In genomic region chr22:20750461-20751184, GRCh38 we compare ENCODE assay signal across 1 cellular context.
TF ChIP-seq lines count a peak whose summit lies in the region.

No MANE protein-coding gene starts in this region.

TF ChIP-seq in K562, 482 proteins besides CTCF, POLR2A, EP300 and RAD21 (continued from another document and continues in another):
- TF ChIP-seq, protein P1, sequence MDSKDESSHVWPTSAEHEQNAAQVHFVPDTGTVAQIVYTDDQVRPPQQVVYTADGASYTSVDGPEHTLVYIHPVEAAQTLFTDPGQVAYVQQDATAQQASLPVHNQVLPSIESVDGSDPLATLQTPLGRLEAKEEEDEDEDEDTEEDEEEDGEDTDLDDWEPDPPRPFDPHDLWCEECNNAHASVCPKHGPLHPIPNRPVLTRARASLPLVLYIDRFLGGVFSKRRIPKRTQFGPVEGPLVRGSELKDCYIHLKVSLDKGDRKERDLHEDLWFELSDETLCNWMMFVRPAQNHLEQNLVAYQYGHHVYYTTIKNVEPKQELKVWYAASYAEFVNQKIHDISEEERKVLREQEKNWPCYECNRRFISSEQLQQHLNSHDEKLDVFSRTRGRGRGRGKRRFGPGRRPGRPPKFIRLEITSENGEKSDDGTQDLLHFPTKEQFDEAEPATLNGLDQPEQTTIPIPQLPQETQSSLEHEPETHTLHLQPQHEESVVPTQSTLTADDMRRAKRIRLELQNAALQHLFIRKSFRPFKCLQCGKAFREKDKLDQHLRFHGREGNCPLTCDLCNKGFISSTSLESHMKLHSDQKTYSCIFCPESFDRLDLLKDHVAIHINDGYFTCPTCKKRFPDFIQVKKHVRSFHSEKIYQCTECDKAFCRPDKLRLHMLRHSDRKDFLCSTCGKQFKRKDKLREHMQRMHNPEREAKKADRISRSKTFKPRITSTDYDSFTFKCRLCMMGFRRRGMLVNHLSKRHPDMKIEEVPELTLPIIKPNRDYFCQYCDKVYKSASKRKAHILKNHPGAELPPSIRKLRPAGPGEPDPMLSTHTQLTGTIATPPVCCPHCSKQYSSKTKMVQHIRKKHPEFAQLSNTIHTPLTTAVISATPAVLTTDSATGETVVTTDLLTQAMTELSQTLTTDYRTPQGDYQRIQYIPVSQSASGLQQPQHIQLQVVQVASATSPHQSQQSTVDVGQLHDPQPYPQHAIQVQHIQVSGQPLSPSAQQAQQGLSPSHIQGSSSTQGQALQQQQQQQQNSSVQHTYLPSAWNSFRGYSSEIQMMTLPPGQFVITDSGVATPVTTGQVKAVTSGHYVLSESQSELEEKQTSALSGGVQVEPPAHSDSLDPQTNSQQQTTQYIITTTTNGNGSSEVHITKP (IDR thresholded peaks at IDR 0.05; ENCODE audit: partially characterized antibody) = peak; percentile 9
- TF ChIP-seq, protein P2, sequence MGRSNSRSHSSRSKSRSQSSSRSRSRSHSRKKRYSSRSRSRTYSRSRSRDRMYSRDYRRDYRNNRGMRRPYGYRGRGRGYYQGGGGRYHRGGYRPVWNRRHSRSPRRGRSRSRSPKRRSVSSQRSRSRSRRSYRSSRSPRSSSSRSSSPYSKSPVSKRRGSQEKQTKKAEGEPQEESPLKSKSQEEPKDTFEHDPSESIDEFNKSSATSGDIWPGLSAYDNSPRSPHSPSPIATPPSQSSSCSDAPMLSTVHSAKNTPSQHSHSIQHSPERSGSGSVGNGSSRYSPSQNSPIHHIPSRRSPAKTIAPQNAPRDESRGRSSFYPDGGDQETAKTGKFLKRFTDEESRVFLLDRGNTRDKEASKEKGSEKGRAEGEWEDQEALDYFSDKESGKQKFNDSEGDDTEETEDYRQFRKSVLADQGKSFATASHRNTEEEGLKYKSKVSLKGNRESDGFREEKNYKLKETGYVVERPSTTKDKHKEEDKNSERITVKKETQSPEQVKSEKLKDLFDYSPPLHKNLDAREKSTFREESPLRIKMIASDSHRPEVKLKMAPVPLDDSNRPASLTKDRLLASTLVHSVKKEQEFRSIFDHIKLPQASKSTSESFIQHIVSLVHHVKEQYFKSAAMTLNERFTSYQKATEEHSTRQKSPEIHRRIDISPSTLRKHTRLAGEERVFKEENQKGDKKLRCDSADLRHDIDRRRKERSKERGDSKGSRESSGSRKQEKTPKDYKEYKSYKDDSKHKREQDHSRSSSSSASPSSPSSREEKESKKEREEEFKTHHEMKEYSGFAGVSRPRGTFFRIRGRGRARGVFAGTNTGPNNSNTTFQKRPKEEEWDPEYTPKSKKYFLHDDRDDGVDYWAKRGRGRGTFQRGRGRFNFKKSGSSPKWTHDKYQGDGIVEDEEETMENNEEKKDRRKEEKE (IDR thresholded peaks at IDR 0.05; ENCODE audit: borderline replicate concordance in 1 of 2, control insufficient read depth in 1 of 2, low read depth in 2 of 2, low read length in 1 of 2) = no peak
- TF ChIP-seq MEF2A (IDR thresholded peaks at IDR 0.05; ENCODE audit: control insufficient read depth, low read depth, low read length) (no peak), ZNF764 (CRISPR knock-in tag; IDR thresholded peaks at IDR 0.05; ENCODE audit: low read depth) (no peak), UBTF (IDR thresholded peaks at IDR 0.05; ENCODE audit: borderline replicate concordance in 1 of 2, low read depth in 2 of 2, low read length in 2 of 2) (no peak), FOXK2 (conservative IDR thresholded peaks at IDR 0.05 in 1 of 2, IDR thresholded peaks at IDR 0.05 in 1 of 2; ENCODE audit: low read depth in 2 of 2) (0 out of 4 replicates have a peak, but pooled peaks of 1 of the 2 experiments have one; percentile 4), TCFL5 (CRISPR knock-in tag; conservative IDR thresholded peaks at IDR 0.05) (no peak), GATAD2A (IDR thresholded peaks at IDR 0.05) (0 out of 2 replicates have a peak, but pooled peaks have one; percentile 26), MED1 (CRISPR knock-in tag; IDR thresholded peaks at IDR 0.05; ENCODE audit: borderline replicate concordance) (0 out of 2 replicates have a peak, but pooled peaks have one; percentile 9), MCM5 (IDR thresholded peaks at IDR 0.05; ENCODE audit: low read depth) (no peak), PHTF2 (CRISPR knock-in tag; IDR thresholded peaks at IDR 0.05) (no peak), ZNF217 (CRISPR knock-in tag; IDR thresholded peaks at IDR 0.05) (no peak), TSHZ1 (CRISPR knock-in tag; IDR thresholded peaks at IDR 0.05) (no peak), CHD7 (IDR thresholded peaks at IDR 0.05; ENCODE audit: low read depth, low read length) (no peak), SRSF7 (optimal IDR thresholded peaks at IDR 0.05; ENCODE audit: low read depth, low read length) (no peak), ZFP91 (CRISPR knock-in tag; IDR thresholded peaks at IDR 0.05) (0 out of 2 replicates have a peak, but pooled peaks have one; percentile 12), RNF2 (IDR thresholded peaks at IDR 0.05) (no peak), NFE2 (IDR thresholded peaks at IDR 0.05; ENCODE audit: low read depth) (peak; percentile 70; the same call in 1 of the 2 replicates), SRSF3 (IDR thresholded peaks at IDR 0.05; ENCODE audit: insufficient read depth, low read length) (no peak), PPARD (CRISPR knock-in tag; IDR thresholded peaks at IDR 0.05) (no peak), MYNN (IDR thresholded peaks at IDR 0.05) (no peak), MYNN (CRISPR knock-in tag; IDR thresholded peaks at IDR 0.05) (no peak), ARID1B (IDR thresholded peaks at IDR 0.05) (peak; percentile 67; the same call in 1 of the 2 replicates), RFX1 (IDR thresholded peaks at IDR 0.05) (no peak), EP400 (IDR thresholded peaks at IDR 0.05) (no peak), JUN (IDR thresholded peaks at IDR 0.05; ENCODE audit: borderline replicate concordance, low read depth, low read length) (peak; percentile 86), JUN (CRISPR knock-in tag; IDR thresholded peaks at IDR 0.05; ENCODE audit: borderline replicate concordance) (no peak), MTA1 (IDR thresholded peaks at IDR 0.05; ENCODE audit: borderline replicate concordance) (no peak), GTF2E2 (tag; IDR thresholded peaks at IDR 0.05) (no peak)
